2 cellular contexts compared by ENCODE assay signal in genomic region chr20:4084096-4084495, GRCh38.
TF ChIP-seq lines count a peak whose summit lies in the region.

No MANE protein-coding gene starts in this region.

TF ChIP-seq in SK-N-SH, 30 proteins besides CTCF, POLR2A, EP300 and RAD21:
- TF ChIP-seq FOSL2 (IDR thresholded peaks at IDR 0.05; ENCODE audit: borderline replicate concordance, low read depth) (no peak), FOXJ3 (CRISPR knock-in tag; IDR thresholded peaks at IDR 0.05) (no peak), TAF1 (IDR thresholded peaks at IDR 0.05; ENCODE audit: borderline replicate concordance, low read depth, low read length) (no peak), REST (IDR thresholded peaks at IDR 0.05; ENCODE audit: low read depth, low read length) (no peak), SMC3 (IDR thresholded peaks at IDR 0.05; ENCODE audit: low read depth, low read length) (no peak), ELF1 (IDR thresholded peaks at IDR 0.05) (no peak), MAX (IDR thresholded peaks at IDR 0.05; ENCODE audit: low read depth) (no peak), RFX5 (IDR thresholded peaks at IDR 0.05; ENCODE audit: low read length) (no peak), TEAD4 (IDR thresholded peaks at IDR 0.05; ENCODE audit: borderline replicate concordance, insufficient read depth) (no peak), ZBTB33 (IDR thresholded peaks at IDR 0.05; ENCODE audit: borderline replicate concordance, low read depth) (no peak), IRF3 (IDR thresholded peaks at IDR 0.05; ENCODE audit: low read depth, low read length) (no peak), SIN3A (IDR thresholded peaks at IDR 0.05; ENCODE audit: borderline replicate concordance, low read depth, low read length) (no peak), CHD2 (IDR thresholded peaks at IDR 0.05; ENCODE audit: low read length, partially characterized antibody) (no peak), FOXM1 (IDR thresholded peaks at IDR 0.05; ENCODE audit: low read depth) (no peak), MEF2A (IDR thresholded peaks at IDR 0.05; ENCODE audit: borderline replicate concordance, low read depth) (no peak), TCF12 (IDR thresholded peaks at IDR 0.05) (no peak), MXI1 (IDR thresholded peaks at IDR 0.05; ENCODE audit: low read depth, low read length) (no peak), NRF1 (IDR thresholded peaks at IDR 0.05; ENCODE audit: low read depth, low read length) (no peak), RXRA (IDR thresholded peaks at IDR 0.05; ENCODE audit: borderline replicate concordance, low read depth) (no peak), POLR2AphosphoS5 (IDR thresholded peaks at IDR 0.05; ENCODE audit: low read depth, low read length) (no peak)

TF ChIP-seq in SK-N-SH treated with all-trans-retinoic acid at 6 μM for 48 hours, 23 proteins besides CTCF, POLR2A, EP300 and RAD21:
- no peak for TF ChIP-seq CSRNP3 (CRISPR knock-in tag; IDR thresholded peaks at IDR 0.05)
- no peak for TF ChIP-seq CREB5 (CRISPR knock-in tag; IDR thresholded peaks at IDR 0.05; ENCODE audit: low read depth)
- no peak for TF ChIP-seq ZNF8 (CRISPR knock-in tag; IDR thresholded peaks at IDR 0.05)
- no peak for TF ChIP-seq PATZ1 (CRISPR knock-in tag; IDR thresholded peaks at IDR 0.05; ENCODE audit: borderline replicate concordance)
- TF ChIP-seq RARB (CRISPR knock-in tag; IDR thresholded peaks at IDR 0.05): no peak
- TF ChIP-seq TCF4 (CRISPR knock-in tag; IDR thresholded peaks at IDR 0.05; ENCODE audit: borderline replicate concordance): no peak
- TF ChIP-seq ISL1 (CRISPR knock-in tag; IDR thresholded peaks at IDR 0.05): no peak
- no peak for TF ChIP-seq ZNF70 (CRISPR knock-in tag; IDR thresholded peaks at IDR 0.05)
- no peak for TF ChIP-seq TSHZ2 (CRISPR knock-in tag; IDR thresholded peaks at IDR 0.05)
- TF ChIP-seq POU6F1 (CRISPR knock-in tag; IDR thresholded peaks at IDR 0.05; ENCODE audit: borderline replicate concordance, low read depth): no peak
- TF ChIP-seq BACH2 (CRISPR knock-in tag; IDR thresholded peaks at IDR 0.05; ENCODE audit: borderline replicate concordance): no peak
- TF ChIP-seq ZC3H10 (CRISPR knock-in tag; IDR thresholded peaks at IDR 0.05): no peak
- no peak for TF ChIP-seq ZFP30 (CRISPR knock-in tag; IDR thresholded peaks at IDR 0.05)
- TF ChIP-seq ESRRG (CRISPR knock-in tag; IDR thresholded peaks at IDR 0.05): no peak
